Comparison of ENCODE assay signal across 28 cellular contexts in genomic region chr3:196763179-196763578, GRCh38. TPM values are rescaled to one million over a fixed set of nuclear protein-coding genes. Genes with fewer than 3 reads are reported as not detected.
DNase-seq lines count a peak whose midpoint lies in the region; ATAC-seq, FAIRE-seq and TF ChIP-seq lines count a peak whose summit lies in the region.
"Had no signal": no experiment of that assay in that cellular context is flagged by ENCODE, and none has a peak within 500 bp of the region (broad histone marks: within the 10 kb centered on the region; RNA-seq: fewer than 3 reads in every experiment).

No MANE protein-coding gene starts in this region.

- no peak overlapping the region for H3K4me3 ChIP-seq in Karpas-422 (ENCODE audit: low read length)
- no peak overlapping the region for H3K4me3 ChIP-seq in mammary epithelial cell (replicated peaks in 1 of 3; ENCODE audit: insufficient read depth in 1 of 3, low read depth in 2 of 3, low read length in 3 of 3)
- H3K4me3 ChIP-seq: breast epithelium, left lung, thoracic aorta had no signal

- H3K27ac ChIP-seq in CD4-positive, alpha-beta T cell (ENCODE audit: low read depth, low read length) = no peak overlapping the region
- H3K27ac ChIP-seq in angular gyrus (ENCODE audit: low read depth, low read length) = peak overlapping the region; percentile 62
- peak overlapping the region; percentile 16 for H3K27ac ChIP-seq in layer of hippocampus (ENCODE audit: low read depth, low read length)
- H3K27ac ChIP-seq in Karpas-422 (ENCODE audit: low read length) = no peak overlapping the region
- H3K27ac ChIP-seq in mammary epithelial cell (ENCODE audit: insufficient read depth, low read depth, low read length) = no peak overlapping the region
- H3K27ac ChIP-seq: breast epithelium, left lung, thoracic aorta had no signal

- H3K4me1 ChIP-seq in Karpas-422 (ENCODE audit: low read length) (peaks cover 20% of the 10 kb centered on the region), mammary epithelial cell (ENCODE audit: insufficient read depth, low read length) (no peaks in the 10 kb centered on the region)
- H3K4me1 ChIP-seq: breast epithelium had no signal

- dilution Hi-C loops in mammary epithelial cell (cut with HindIII; ENCODE audit: low sequenced_read_pairs) = no loop called here

- H3K36me3 ChIP-seq in Karpas-422 (ENCODE audit: insufficient read depth, low read length) (peaks cover 6% of the 10 kb centered on the region; the same call in 1 of the 2 replicates), mammary epithelial cell (ENCODE audit: insufficient read depth, low read length) (peaks cover 2% of the 10 kb centered on the region)
- H3K36me3 ChIP-seq: breast epithelium, thoracic aorta had no signal

- no peak for TF ChIP-seq POLR2A in GM12891 (IDR thresholded peaks at IDR 0.05; ENCODE audit: low read depth, low read length)

- POLR2A ChIA-PET in CD4-positive, alpha-beta T cell (lab: Charles Lee) = no interaction called here

- CTCF ChIA-PET in CD4-positive, alpha-beta T cell (lab: Charles Lee) = no interaction called here
- CTCF ChIA-PET in mammary epithelial cell (lab: Charles Lee; ENCODE audit: low non-redundant PET) = no interaction called here

- H3K4me1 Mint-ChIP-seq in CD4-positive, alpha-beta T cell (ENCODE audit: low read depth) = peaks cover 46% of the 10 kb centered on the region
- no peaks in the 10 kb centered on the region for H3K4me1 Mint-ChIP-seq in progenitor cell of endocrine pancreas (ENCODE audit: low read depth)
- H3K4me1 Mint-ChIP-seq: mesothelial cell of epicardium had no signal

- no peaks in the 10 kb centered on the region for H3K9me2 ChIP-seq in Karpas-422 (replicated peaks; ENCODE audit: insufficient read depth, low read length)
- H3K9me2 ChIP-seq: SK-N-SH had no signal

- H4K20me1 ChIP-seq in Karpas-422 (ENCODE audit: insufficient read depth, low read depth, low read length) (peaks cover 14% of the 10 kb centered on the region), mammary epithelial cell (ENCODE audit: insufficient read depth, low read length) (no peaks in the 10 kb centered on the region)

- H3K4me3 Mint-ChIP-seq in CD4-positive, alpha-beta T cell = no peak overlapping the region
- H3K4me3 Mint-ChIP-seq in progenitor cell of endocrine pancreas (ENCODE audit: low read depth) = no peak overlapping the region
- H3K4me3 Mint-ChIP-seq: mesothelial cell of epicardium; naive thymus-derived CD4-positive, alpha-beta T cell; stimulated activated memory B cell treated with anti-CD40 and anti-IgM and Interleukin-4, amounts not matched to agents 10 μg/mL and 1 μg/mL and 100 μg/mL, for 72 hours had no signal

- no peaks in the 10 kb centered on the region for H3K27me3 ChIP-seq in CD4-positive, alpha-beta T cell (ENCODE audit: control insufficient read depth, insufficient read depth, low read length)
- H3K27me3 ChIP-seq in layer of hippocampus (ENCODE audit: control insufficient read depth, insufficient read depth, low read length) = no peaks in the 10 kb centered on the region
- H3K27me3 ChIP-seq in Karpas-422 (ENCODE audit: low read length) = no peaks in the 10 kb centered on the region
- no peaks in the 10 kb centered on the region for H3K27me3 ChIP-seq in mammary epithelial cell (ENCODE audit: insufficient read depth, low read length)
- H3K27me3 ChIP-seq: breast epithelium, left lung had no signal

- no peak for DNase-seq in CD4-positive, alpha-beta T cell
- no peak for DNase-seq in progenitor cell of endocrine pancreas (ENCODE audit: low spot score, unreplicated experiment)
- DNase-seq in Karpas-422 = no peak
- no peak for DNase-seq in mammary epithelial cell
- no peak for DNase-seq in GM12891 (ENCODE audit: insufficient read length, low spot score)
- DNase-seq: ACHN; activated T-cell treated with anti-CD3 and anti-CD28 coated beads for 4 hours; COR-L47; DMS79 treated with DMSO at 0.1 percent for 48 hours; GDM1; Kasumi-1; left lung; naive thymus-derived CD4-positive, alpha-beta T cell; NCI-H1417 treated with DMSO at 0.1 percent for 48 hours; NCI-H2029 treated with DMSO at 0.1 percent for 48 hours; NCI-H526 treated with DMSO at 0.1 percent for 48 hours; PC-3; retina; SK-N-SH had no signal

- H3K36me3 Mint-ChIP-seq in CD4-positive, alpha-beta T cell (ENCODE audit: low read depth) = peaks cover 55% of the 10 kb centered on the region
- H3K36me3 Mint-ChIP-seq in progenitor cell of endocrine pancreas (ENCODE audit: insufficient read depth) = peaks cover 36% of the 10 kb centered on the region

- 100% methylated on average over 7 of the region's 7 CpGs for WGBS in mammary epithelial cell (ENCODE audit: low coverage, missing lambda C conversion rate)

- H3K9me3 Mint-ChIP-seq in CD4-positive, alpha-beta T cell = no peaks in the 10 kb centered on the region
- H3K9me3 Mint-ChIP-seq in progenitor cell of endocrine pancreas (ENCODE audit: low read depth) = peaks cover 16% of the 10 kb centered on the region
- H3K9me3 Mint-ChIP-seq: stimulated activated memory B cell treated with anti-CD40 and anti-IgM and Interleukin-4, amounts not matched to agents 10 μg/mL and 1 μg/mL and 100 μg/mL, for 72 hours had no signal

- H2AFZ ChIP-seq in Karpas-422 (ENCODE audit: low read length) (no peak overlapping the region), mammary epithelial cell (ENCODE audit: low read depth, low read length) (no peak overlapping the region)

- ATAC-seq in CD4-positive, alpha-beta T cell (ENCODE audit: poor library complexity) = no peak
- ATAC-seq: activated CD4-positive, CD25-positive, alpha-beta regulatory T cell treated with anti-CD3 and anti-CD28 coated beads, Interleukin-2, amount 50 U/mL, for 24 hours; activated naive CD4-positive, alpha-beta T cell treated with anti-CD3 and anti-CD28 coated beads, Interleukin-2, amount 50 U/mL, for 72 hours; HepG2; left lung; naive thymus-derived CD4-positive, alpha-beta T cell; PC-3; stimulated activated memory B cell treated with anti-CD40 and anti-IgM and Interleukin-4, amounts not matched to agents 10 μg/mL and 1 μg/mL and 100 μg/mL, for 72 hours had no signal

- FAIRE-seq in GM12891 (lab: Jason Lieb, UNC) = no peak
- FAIRE-seq: HepG2 had no signal

- peaks cover 83% of the 10 kb centered on the region for H3K79me2 ChIP-seq in Karpas-422 (ENCODE audit: low read length)
- peaks cover 63% of the 10 kb centered on the region for H3K79me2 ChIP-seq in mammary epithelial cell (ENCODE audit: insufficient read depth, low read length)

- H3K9ac ChIP-seq in Karpas-422 (ENCODE audit: low read length) = no peak overlapping the region
- no peak overlapping the region for H3K9ac ChIP-seq in mammary epithelial cell (ENCODE audit: insufficient read depth, low read length)
- H3K9ac ChIP-seq: SK-N-SH had no signal

- TF ChIP-seq CTCF in CD4-positive, alpha-beta T cell (IDR thresholded peaks at IDR 0.05) = no peak
- TF ChIP-seq CTCF in progenitor cell of endocrine pancreas (IDR thresholded peaks at IDR 0.05; ENCODE audit: unreplicated experiment) = no peak
- no peak for TF ChIP-seq CTCF in mammary epithelial cell (conservative IDR thresholded peaks at IDR 0.05 in 1 of 2, IDR thresholded peaks at IDR 0.05 in 1 of 2; ENCODE audit: extremely low read depth in 1 of 2, insufficient read depth in 1 of 2, low read depth in 1 of 2, low read length in 2 of 2)

- in situ Hi-C loops in mammary epithelial cell (cut with MboI; ENCODE audit: low sequenced_read_pairs in 2 of 2) = no loop called here

- H3K27ac Mint-ChIP-seq in CD4-positive, alpha-beta T cell = peak overlapping the region; percentile 34
- peak overlapping the region; percentile 9 for H3K27ac Mint-ChIP-seq in progenitor cell of endocrine pancreas
- H3K27ac Mint-ChIP-seq: mesothelial cell of epicardium; stimulated activated memory B cell treated with anti-CD40 and anti-IgM and Interleukin-4, amounts not matched to agents 10 μg/mL and 1 μg/mL and 100 μg/mL, for 72 hours had no signal

- BruUV-seq in mammary epithelial cell (replicated peaks; lab: Mats Ljungman, UMichigan) = no TSS peak

- intact Hi-C loops in CD4-positive, alpha-beta T cell (cut with DNase I, micrococcal nuclease) = no loop called here
- intact Hi-C loops in mammary epithelial cell (cut with micrococcal nuclease) = no loop called here

- no peaks in the 10 kb centered on the region for H3K9me3 ChIP-seq in CD4-positive, alpha-beta T cell (ENCODE audit: control insufficient read depth, low read length)
- H3K9me3 ChIP-seq in Karpas-422 (ENCODE audit: low read length) (no peaks in the 10 kb centered on the region), mammary epithelial cell (replicated peaks; ENCODE audit: insufficient read depth, low read length) (no peaks in the 10 kb centered on the region)
- H3K9me3 ChIP-seq: breast epithelium, left lung, SK-N-SH, thoracic aorta had no signal

- no peaks in the 10 kb centered on the region for H3K27me3 Mint-ChIP-seq in CD4-positive, alpha-beta T cell
- no peaks in the 10 kb centered on the region for H3K27me3 Mint-ChIP-seq in progenitor cell of endocrine pancreas
- H3K27me3 Mint-ChIP-seq: naive thymus-derived CD4-positive, alpha-beta T cell; stimulated activated memory B cell treated with anti-CD40 and anti-IgM and Interleukin-4, amounts not matched to agents 10 μg/mL and 1 μg/mL and 100 μg/mL, for 72 hours had no signal

- no peak overlapping the region for H3K4me2 ChIP-seq in Karpas-422 (ENCODE audit: low read depth, low read length, poor library complexity, severe bottlenecking)
- no peak overlapping the region for H3K4me2 ChIP-seq in mammary epithelial cell (ENCODE audit: insufficient read depth, low read depth, low read length)
- H3K4me2 ChIP-seq: SK-N-SH had no signal

TF ChIP-seq in GM12891, 5 proteins besides CTCF, POLR2A, EP300 and RAD21 (continues in another document):
- no peak for TF ChIP-seq POLR2AphosphoS5 (IDR thresholded peaks at IDR 0.05; ENCODE audit: low read depth, low read length)
- TF ChIP-seq PAX5 (IDR thresholded peaks at IDR 0.05; ENCODE audit: insufficient read depth, low read length, severe bottlenecking) = no peak

RNA-seq across cellular contexts. Expression of gene PAK2, which starts 23.5 kb away (rescaled TPM):
- 10 to 100 TPM; 36.2 to 41.7 TPM for total RNA-seq in CD4-positive, alpha-beta T cell
- 71.9 and 72.1 TPM in 2 replicates for total RNA-seq in progenitor cell of endocrine pancreas
- 87.0 and 102 TPM in 2 replicates for total RNA-seq in Karpas-422 (2014; rRNA removed; shearing (Covaris generic); ENCODE audit: low replicate concordance)
- total RNA-seq in mammary epithelial cell = 10 to 100 TPM; 29.5 to 83.7 TPM
- polyA plus RNA-seq in mammary epithelial cell = 35.7 TPM
- 122 TPM for polyA minus RNA-seq in mammary epithelial cell
- 25.7 TPM for polyA plus RNA-seq in GM12891 (2012; ENCODE audit: low read depth, missing spikeins)

RNA-seq across cellular contexts. Expression of gene PIGX, which starts 51.0 kb away (rescaled TPM):
- total RNA-seq in CD4-positive, alpha-beta T cell = 10 to 100 TPM; 13.3 to 13.9 TPM
- total RNA-seq in progenitor cell of endocrine pancreas = 26.1 and 28.3 TPM in 2 replicates
- total RNA-seq in Karpas-422 (2014; rRNA removed; shearing (Covaris generic); ENCODE audit: low replicate concordance) = 51.3 and 55.6 TPM in 2 replicates
- 10 to 100 TPM; 25.7 to 28.3 TPM for total RNA-seq in mammary epithelial cell
- 11.8 TPM for polyA plus RNA-seq in mammary epithelial cell
- polyA minus RNA-seq in mammary epithelial cell = 17.4 TPM
- polyA plus RNA-seq in GM12891 (2012; ENCODE audit: low read depth, missing spikeins) = 15.2 TPM

RNA-seq across cellular contexts. Expression of gene CEP19, which starts 51.1 kb away (rescaled TPM):
- under 1 TPM; 0.36 to 0.64 TPM for total RNA-seq in CD4-positive, alpha-beta T cell
- total RNA-seq in progenitor cell of endocrine pancreas (2.3 and 2.5 TPM in 2 replicates), mammary epithelial cell (1 to 10 TPM; 1.7 to 2.0 TPM)
- total RNA-seq in Karpas-422 (2014; rRNA removed; shearing (Covaris generic); ENCODE audit: low replicate concordance) = 2.6 and 4.0 TPM in 2 replicates
- 1.5 TPM for polyA plus RNA-seq in mammary epithelial cell
- polyA minus RNA-seq in mammary epithelial cell = not detected
- 1.9 TPM for polyA plus RNA-seq in GM12891 (2012; ENCODE audit: low read depth, missing spikeins)

Comparison
In these comparisons a context has a peak if more than half of its experiments do, and no peak if none do; other contexts are left out.
1. H3K27ac ChIP-seq: peak in angular gyrus (single experiment) and layer of hippocampus (single experiment); none in CD4-positive, alpha-beta T cell (single experiment), Karpas-422 (single experiment) and mammary epithelial cell (single experiment).